In the genomic region with DNA sequence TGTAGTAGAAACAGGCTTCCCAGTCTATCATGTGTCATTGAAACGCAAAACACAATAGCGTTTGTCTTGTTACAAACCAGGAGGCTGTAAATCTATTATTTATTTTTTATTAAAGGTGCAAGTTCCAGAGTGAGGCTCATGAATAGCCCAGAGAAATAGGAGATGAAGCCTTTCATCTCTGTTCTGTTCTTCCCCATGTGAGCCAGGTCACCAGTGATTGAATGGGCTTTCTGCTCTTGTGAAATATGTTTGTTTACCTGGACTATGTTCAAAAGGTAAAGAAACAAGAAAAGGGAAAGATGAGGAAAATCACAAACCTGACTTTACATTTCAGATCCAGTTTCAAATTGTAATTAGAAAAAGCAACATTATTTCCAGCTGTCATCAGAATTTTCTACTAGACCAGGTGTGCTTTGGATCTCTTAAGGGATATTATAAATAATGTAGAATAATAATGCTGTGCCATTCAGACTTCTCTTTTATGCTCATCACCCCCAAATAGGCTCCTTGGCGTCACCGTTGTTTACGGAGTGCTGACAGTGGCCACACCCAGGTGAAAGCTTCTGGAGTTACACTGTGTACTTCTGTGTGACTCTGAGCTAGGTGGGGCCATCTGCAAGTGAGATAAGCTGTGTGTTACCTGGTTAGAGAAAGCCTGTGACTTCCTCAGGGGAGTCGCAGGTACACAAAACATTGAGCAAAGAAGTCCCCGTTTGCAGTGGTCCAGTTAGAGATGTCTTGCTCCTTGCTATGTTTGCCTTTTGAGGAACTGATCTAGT, we compare ENCODE assay signal across 17 cellular contexts.
DNase-seq lines count a peak whose midpoint lies in the region; ATAC-seq and TF ChIP-seq lines count a peak whose summit lies in the region.
"Had no signal": no experiment of that assay in that cellular context is flagged by ENCODE, and none has a peak within 500 bp of the region (broad histone marks: within the 10 kb centered on the region; RNA-seq: fewer than 3 reads in every experiment).

No MANE protein-coding gene starts in this region.

- H3K36me3 ChIP-seq in right lobe of liver: no peaks in the 10 kb centered on the region

- H3K27me3 ChIP-seq in right lobe of liver: no peaks in the 10 kb centered on the region

- DNase-seq in COR-L47 (lab: John Stamatoyannopoulos, UW): peak; percentile 80
- peak; percentile 95 for DNase-seq in DMS153 treated with DMSO at 0.1 percent for 48 hours (lab: John Stamatoyannopoulos, UW; ENCODE audit: unreplicated experiment)
- peak; percentile 96 for DNase-seq in NCI-H748 treated with DMSO at 0.1 percent for 48 hours (lab: John Stamatoyannopoulos, UW)
- DNase-seq in right lobe of liver: no peak
- no peak for DNase-seq in glomerular visceral epithelial cell (ENCODE audit: extremely low spot score)
- no peak for DNase-seq in stimulated activated CD4-positive, alpha-beta T cell treated with anti-CD3 and anti-CD28 coated beads, Interleukin-4, amount 100 ng/mL, for 4 hours
- no peak for DNase-seq in activated CD4-positive, alpha-beta T cell treated with anti-CD3 and anti-CD28 coated beads, Interleukin-2, amount 50 U/mL, for 4 hours
- no peak for DNase-seq in dedifferentiated amniotic fluid mesenchymal stem cell (ENCODE audit: extremely low spot score)
- DNase-seq: ACHN, DMS79 treated with DMSO at 0.1 percent for 48 hours, H9, IMR-90, Kasumi-1, NCI-H1436, NCI-H2107, NCI-H510A treated with DMSO at 0.1 percent for 48 hours, SHP77 had no signal

- TF ChIP-seq CTCF in right lobe of liver (IDR thresholded peaks at IDR 0.05): no peak

- 56% methylated on average over 7 of the region's 7 CpGs for WGBS in right lobe of liver (ENCODE audit: insufficient coverage, low coverage, low lambda C conversion rate, missing lambda C conversion rate)

- no peak overlapping the region for H3K27ac ChIP-seq in right lobe of liver

- no peaks in the 10 kb centered on the region for H3K4me1 ChIP-seq in right lobe of liver

- H3K9me3 ChIP-seq in right lobe of liver: peaks cover 0 to 3% (median 0%) of the 10 kb centered on the region in 4 donors

- no peak overlapping the region for H3K4me3 ChIP-seq in right lobe of liver

- ATAC-seq in right lobe of liver: peak in 3 of 4 donors; percentile 35 to 80 (median 38)

- no peak for TF ChIP-seq POLR2A in right lobe of liver (IDR thresholded peaks at IDR 0.05)

- intact Hi-C loops in right lobe of liver (cut with DNase I): no loop called here

Comparison
In these comparisons a context has a peak if more than half of its experiments do, and no peak if none do; other contexts are left out.
1. DNase-seq: peak in COR-L47 (single experiment), DMS153 treated with DMSO at 0.1 percent for 48 hours (single experiment) and NCI-H748 treated with DMSO at 0.1 percent for 48 hours (single experiment); none in right lobe of liver (0 of 3), glomerular visceral epithelial cell (single experiment), stimulated activated CD4-positive, alpha-beta T cell treated with anti-CD3 and anti-CD28 coated beads, Interleukin-4, amount 100 ng/mL, for 4 hours (0 of 2), activated CD4-positive, alpha-beta T cell treated with anti-CD3 and anti-CD28 coated beads, Interleukin-2, amount 50 U/mL, for 4 hours (0 of 2) and dedifferentiated amniotic fluid mesenchymal stem cell (single experiment).